ENCODE assay signal across 28 cellular contexts in genomic region chr1:152015766-152016165, GRCh38.
"Had no signal": no experiment of that assay in that cellular context is flagged by ENCODE, and none has a peak within 500 bp of the region (broad histone marks: within the 10 kb centered on the region; RNA-seq: fewer than 3 reads in every experiment).

No MANE protein-coding gene starts in this region.

- H3K36me3 ChIP-seq: adrenal gland, cardiac muscle cell, colonic mucosa had no signal

- DNase-seq: activated CD4-positive, alpha-beta memory T cell treated with anti-CD3 and anti-CD28 coated beads for 36 hours; activated CD4-positive, alpha-beta T cell treated with anti-CD3 and anti-CD28 coated beads for 36 hours; activated CD4-positive, alpha-beta T cell treated with anti-CD3 and anti-CD28 coated beads, Interleukin-2, amount 10 ng/mL, durations not matched to agents 24 days and 14 days; activated CD4-positive, CD25-positive, alpha-beta regulatory T cell; activated CD4-positive, CD25-positive, alpha-beta regulatory T cell treated with anti-CD3 and anti-CD28 coated beads, Interleukin-2, amount 50 U/mL, for 72 hours; activated CD8-positive, alpha-beta memory T cell treated with anti-CD3 and anti-CD28 coated beads, Interleukin-2, amount 10 ng/mL, durations not matched to agents 7 days and 5 days; activated CD8-positive, alpha-beta memory T cell treated with anti-CD3 and anti-CD28 coated beads, Interleukin-2, amount 50 U/mL, for 4 hours; activated CD8-positive, alpha-beta T cell treated with anti-CD3 and anti-CD28 coated beads, Interleukin-2, amount 10 ng/mL, durations not matched to agents 7 days and 5 days; activated effector memory CD4-positive, alpha-beta T cell treated with anti-CD3 and anti-CD28 coated beads, Interleukin-2, amount 50 U/mL, for 16 hours; activated naive CD4-positive, alpha-beta T cell treated with anti-CD3 and anti-CD28 coated beads for 36 hours; activated naive CD8-positive, alpha-beta T cell treated with anti-CD3 and anti-CD28 coated beads for 36 hours; activated naive CD8-positive, alpha-beta T cell treated with anti-CD3 and anti-CD28 coated beads, Interleukin-2, amount 50 U/mL, for 24 hours; activated T-cell treated with anti-CD3 and anti-CD28 coated beads, Interleukin-2, amount 50 U/mL, for 1 hour; activated T-cell treated with anti-CD3 and anti-CD28 coated beads, Interleukin-2, amount 50 U/mL, for 48 hours; adrenal gland; amygdala; aorta; body of pancreas; central memory CD4-positive, alpha-beta T cell; cerebellar nuclear complex; colonic mucosa; effector CD8-positive, alpha-beta T cell; foreskin fibroblast; head of caudate nucleus; T-helper 2 cell had no signal

- H3K27me3 ChIP-seq: adrenal gland, body of pancreas, cardiac muscle cell, colonic mucosa had no signal

- H3K27ac ChIP-seq: adrenal gland, body of pancreas, cardiac muscle cell, colonic mucosa had no signal

- H3K4me3 ChIP-seq: adrenal gland, body of pancreas, cardiac muscle cell, colonic mucosa had no signal

- FAIRE-seq: endometrium, frontal cortex had no signal

- H3K9me3 ChIP-seq: adrenal gland, body of pancreas, colonic mucosa had no signal

- H3K4me1 ChIP-seq: adrenal gland, body of pancreas, colonic mucosa had no signal
